Comparison of ENCODE assay signal across 8 cellular contexts in the genomic region with DNA sequence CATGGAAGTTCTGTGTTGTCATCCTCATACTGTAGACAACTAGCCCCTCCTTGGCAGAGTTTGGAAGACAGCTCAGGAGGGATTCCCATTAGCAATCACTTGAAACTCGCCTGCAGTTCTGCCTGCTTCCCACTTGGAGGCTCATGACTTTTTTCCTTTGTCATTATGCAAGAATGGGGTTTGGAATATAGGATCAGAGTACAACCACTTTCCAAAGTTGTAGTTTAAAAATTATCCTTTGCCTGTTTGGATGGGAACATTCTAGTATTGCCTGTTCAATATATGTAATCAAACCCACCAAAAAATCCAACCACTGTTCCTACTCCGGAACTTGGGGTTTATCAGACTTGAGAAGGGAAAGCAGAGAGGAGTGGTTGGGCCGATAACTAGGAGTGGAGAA. TPM values are rescaled to one million over a fixed set of nuclear protein-coding genes. Genes with fewer than 3 reads are reported as not detected.
DNase-seq lines count a peak whose midpoint lies in the region; ATAC-seq, FAIRE-seq and TF ChIP-seq lines count a peak whose summit lies in the region.

No MANE protein-coding gene starts in this region.

- H3K36me3 Mint-ChIP-seq in astrocyte (ENCODE audit: low read depth, unreplicated experiment), result peaks cover 23% of the 10 kb centered on the region

- peaks cover 10% of the 10 kb centered on the region for H3K4me1 ChIP-seq in astrocyte (ENCODE audit: insufficient read depth, low read length)

- peak overlapping the region; percentile 62 for H3K27ac Mint-ChIP-seq in astrocyte (ENCODE audit: unreplicated experiment)

- no peaks in the 10 kb centered on the region for H3K79me2 ChIP-seq in astrocyte (ENCODE audit: insufficient read depth, low read length)

- H3K36me3 ChIP-seq in astrocyte (ENCODE audit: insufficient read depth, low read length), result peaks cover 34% of the 10 kb centered on the region

- H2AFZ ChIP-seq in astrocyte (ENCODE audit: low read depth, low read length), result no peak overlapping the region

- TF ChIP-seq CTCF in astrocyte (IDR thresholded peaks at IDR 0.05; ENCODE audit: insufficient read depth, low read depth, low read length), result peak; percentile 58

- ATAC-seq in HG03565 (IDR thresholded peaks at IDR 0.05; ENCODE audit: unreplicated experiment), result no peak

- H3K27me3 ChIP-seq in astrocyte (ENCODE audit: insufficient read depth, low read length) (no peaks in the 10 kb centered on the region), layer of hippocampus (ENCODE audit: control insufficient read depth, insufficient read depth, low read length) (no peaks in the 10 kb centered on the region)

- H4K20me1 ChIP-seq in astrocyte (ENCODE audit: insufficient read depth, low read length), result peaks cover 12% of the 10 kb centered on the region

- H3K4me3 ChIP-seq in astrocyte (ENCODE audit: insufficient read depth, low read depth, low read length), result no peak overlapping the region

- H3K4me2 ChIP-seq in astrocyte (ENCODE audit: low read length), result no peak overlapping the region

- H3K4me3 Mint-ChIP-seq in astrocyte (ENCODE audit: unreplicated experiment), result no peak overlapping the region

- H3K27me3 Mint-ChIP-seq in astrocyte (ENCODE audit: low read depth, unreplicated experiment), result peaks cover 10% of the 10 kb centered on the region

- no peaks in the 10 kb centered on the region for H3K9me3 ChIP-seq in astrocyte (ENCODE audit: insufficient read depth, low read depth, low read length)

- no peak for FAIRE-seq in HTR-8/SVneo (lab: Jason Lieb, UNC)
- FAIRE-seq in astrocyte (lab: Jason Lieb, UNC), result no peak

- H3K9ac ChIP-seq in astrocyte (ENCODE audit: low read length), result no peak overlapping the region

- H3K9me3 Mint-ChIP-seq in astrocyte (ENCODE audit: unreplicated experiment), result no peaks in the 10 kb centered on the region

- H3K27ac ChIP-seq in astrocyte (ENCODE audit: low read depth, low read length) (no peak overlapping the region), layer of hippocampus (ENCODE audit: low read depth, low read length) (peak overlapping the region; percentile 88)

- peaks cover 10% of the 10 kb centered on the region for H3K4me1 Mint-ChIP-seq in astrocyte (ENCODE audit: low read depth, unreplicated experiment)

- DNase-seq in AG08396 (ENCODE audit: low spot score) (peak; percentile 56), HTR-8/SVneo (ENCODE audit: insufficient read length, low spot score) (peak; percentile 48), astrocyte (ENCODE audit: low read depth) (peak; percentile 41), occipital lobe (lab: John Stamatoyannopoulos, UW) (no peak), COLO668 (lab: John Stamatoyannopoulos, UW; ENCODE audit: unreplicated experiment) (no peak), COLO829 (ENCODE audit: low spot score) (no peak)

RNA-seq across cellular contexts. Expression of gene GPD1, which starts 2.1 kb away (rescaled TPM):
- total RNA-seq in astrocyte (0.29 and 0.59 TPM in 2 replicates), occipital lobe (14.2 TPM)

RNA-seq across cellular contexts. Expression of gene COX14, which starts 10.4 kb away (rescaled TPM):
- total RNA-seq in astrocyte (49.7 and 59.9 TPM in 2 replicates), occipital lobe (11.1 TPM)

RNA-seq across cellular contexts. Expression of gene SMARCD1, which starts 16.5 kb away (rescaled TPM):
- total RNA-seq in astrocyte, result 59.9 and 64.4 TPM in 2 replicates
- 49.3 TPM for total RNA-seq in occipital lobe

RNA-seq across cellular contexts. Expression of gene ASIC1, which starts 44.3 kb away (rescaled TPM):
- total RNA-seq in astrocyte (8.1 and 8.2 TPM in 2 replicates), occipital lobe (16.2 TPM)

Comparison
In these comparisons a context has a peak if more than half of its experiments do, and no peak if none do; other contexts are left out.
1. DNase-seq: peak in AG08396 (single experiment), HTR-8/SVneo (single experiment) and astrocyte (single experiment); none in occipital lobe (single experiment), COLO668 (single experiment) and COLO829 (single experiment).